Comparison of ENCODE assay signal across 21 cellular contexts in genomic region chr1:116113615-116114014, GRCh38. TPM values are rescaled to one million over a fixed set of nuclear protein-coding genes. Genes with fewer than 3 reads are reported as not detected.
"Had no signal": no experiment of that assay in that cellular context is flagged by ENCODE, and none has a peak within 500 bp of the region (broad histone marks: within the 10 kb centered on the region; RNA-seq: fewer than 3 reads in every experiment).

No MANE protein-coding gene starts in this region.

- H3K36me3 ChIP-seq: gastroesophageal sphincter, heart right ventricle had no signal

- ATAC-seq: activated naive CD4-positive, alpha-beta T cell treated with anti-CD3 and anti-CD28 coated beads, Interleukin-2, amount 50 U/mL, for 72 hours; gastroesophageal sphincter; heart right ventricle had no signal

- H3K27ac ChIP-seq: gastroesophageal sphincter, heart right ventricle had no signal

- H3K27me3 ChIP-seq: gastroesophageal sphincter, heart right ventricle had no signal

- H3K4me1 ChIP-seq: gastroesophageal sphincter had no signal

- H3K4me3 ChIP-seq: gastroesophageal sphincter, heart right ventricle, lung had no signal

- DNase-seq: activated CD4-positive, alpha-beta T cell treated with anti-CD3 and anti-CD28 coated beads, Interleukin-2, amount 50 U/mL, for 4 hours; activated CD4-positive, CD25-positive, alpha-beta regulatory T cell treated with anti-CD3 and anti-CD28 coated beads, Interleukin-2, amount 50 U/mL, for 72 hours; activated gamma-delta T cell treated with Interleukin-2 at 50 U/mL for 16 hours; activated T-cell treated with anti-CD3 and anti-CD28 coated beads for 4 hours; cerebellar nuclear complex; cortex of kidney; erythroblast; heart right ventricle; kidney glomerular epithelial cell; nephron progenitor cell; nucleus accumbens; retina; small intestine; stimulated activated CD4-positive, alpha-beta T cell treated with anti-CD3 and anti-CD28 coated beads, Interleukin-15, amount 100 ng/mL, for 24 hours; stimulated activated CD4-positive, alpha-beta T cell treated with anti-CD3 and anti-CD28 coated beads, Interleukin-2, amount 100 ng/mL, for 48 hours had no signal

- H3K9me3 ChIP-seq: gastroesophageal sphincter, heart right ventricle had no signal

- FAIRE-seq: bronchial epithelial cell, endometrium, small intestine had no signal

RNA-seq across cellular contexts. Expression of gene MAB21L3, which starts 2.4 kb away (rescaled TPM):
- total RNA-seq: activated naive CD4-positive, alpha-beta T cell treated with anti-CD3 and anti-CD28 coated beads, Interleukin-2, amount 50 U/mL, for 72 hours; activated T-helper 1 cell treated with anti-CD3 and anti-CD28 coated beads, Interleukin-12 subunit alpha, Interleukin-12 subunit beta, Interleukin-2, Interleukin-4 antibody, amounts not matched to agents 30 ng/mL and 10 ng/mL and 1 ng/mL, durations not matched to agents 14 hours and 24 hours and 36 hours had no signal
- polyA plus RNA-seq: heart right ventricle had no signal
